In the genomic region with DNA sequence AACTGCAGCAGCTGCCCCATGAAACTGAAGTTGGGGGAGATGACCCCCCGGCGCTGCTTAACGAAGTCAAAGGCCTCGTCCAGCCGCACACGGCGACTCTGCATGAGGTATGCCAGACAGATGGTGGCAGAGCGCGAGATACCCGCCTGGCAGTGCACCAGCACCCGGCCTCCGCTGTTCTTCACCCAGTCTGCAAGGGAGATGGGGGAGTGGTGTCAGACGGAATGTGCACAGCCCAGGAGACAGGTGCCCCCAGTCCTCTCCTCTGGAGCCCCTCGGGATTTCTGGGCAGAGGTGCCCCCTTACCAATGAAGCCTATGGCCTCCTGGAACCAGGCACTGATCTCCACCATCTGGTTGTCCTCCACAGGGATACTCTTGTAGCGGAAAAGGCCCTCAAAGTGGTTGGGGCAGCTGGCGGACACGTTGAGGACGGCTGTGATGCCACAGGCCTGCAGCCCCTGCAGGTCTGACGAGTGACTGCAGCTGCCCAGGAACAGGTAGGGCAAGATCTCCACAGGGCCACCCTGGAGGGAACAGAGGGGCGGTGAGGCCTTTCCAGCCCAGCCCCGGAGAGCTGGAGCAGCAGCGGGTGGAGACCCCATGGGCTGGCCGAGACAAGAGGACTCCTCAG, we compare ENCODE assay signal across 10 cellular contexts. TPM values are rescaled to one million over a fixed set of nuclear protein-coding genes. Genes with fewer than 3 reads are reported as not detected.
A peak's percentile ranks its signal among the peaks of the same experiment; 100 is the strongest.
DNase-seq lines count a peak whose midpoint lies in the region; ATAC-seq and TF ChIP-seq lines count a peak whose summit lies in the region.
"Had no signal": no experiment of that assay in that cellular context is flagged by ENCODE, and none has a peak within 500 bp of the region (broad histone marks: within the 10 kb centered on the region; RNA-seq: fewer than 3 reads in every experiment).

No MANE protein-coding gene starts in this region.

- CTCF ChIA-PET in Calu3 (lab: Charles Lee) = interaction anchor here (1.4 kb wide), 1 partner anchor 31 kb away, joined by 3 read pairs; no protein-coding TSS in a partner anchor
- CTCF ChIA-PET in activated B cell treated with CpG ODN at 0.5 μM for 24 hours (lab: Charles Lee) = interaction anchor here (3.1 to 11.0 kb wide), 3 partner anchors 14 to 32 kb away, joined by 13 to 511 read pairs (median 21); no protein-coding TSS in a partner anchor

- H3K9me3 ChIP-seq in HUES64 (ENCODE audit: insufficient read depth, low read depth, low read length) (no peaks in the 10 kb centered on the region), esophagus (ENCODE audit: control insufficient read depth in 2 of 2, insufficient read depth in 1 of 2, low read depth in 1 of 2, low read length in 1 of 2) (no peaks in the 10 kb centered on the region), sigmoid colon (no peaks in the 10 kb centered on the region)

- ATAC-seq in activated B cell treated with CpG ODN at 0.5 μM for 24 hours (ENCODE audit: low read depth) (no peak), left lobe of liver (no peak), HG03097 (IDR thresholded peaks at IDR 0.05; ENCODE audit: low FRiP score, unreplicated experiment) (no peak), GM18907 (IDR thresholded peaks at IDR 0.05; ENCODE audit: unreplicated experiment) (no peak)

- POLR2A ChIA-PET in activated B cell treated with CpG ODN at 0.5 μM for 24 hours (lab: Charles Lee) = interaction anchor here (0.6 to 14.1 kb wide), 6 partner anchors 9 to 724 kb away, joined by 3 to 534 read pairs (median 8); partner anchors contain the start of gene STARD7

- TF ChIP-seq CTCF in Calu3 (IDR thresholded peaks at IDR 0.05; ENCODE audit: unreplicated experiment) (peak; percentile 44), activated B cell treated with CpG ODN at 0.5 μM for 24 hours (IDR thresholded peaks at IDR 0.05) (no peak), sigmoid colon (IDR thresholded peaks at IDR 0.05) (no peak)

- H3K27ac ChIP-seq in HUES64 (ENCODE audit: low read depth, low read length) (no peak overlapping the region), esophagus (ENCODE audit: low read depth in 2 of 2, low read length in 1 of 2) (no peak overlapping the region), sigmoid colon (no peak overlapping the region)

- BruUV-seq in Calu3 (replicated peaks; lab: Mats Ljungman, UMichigan) = no TSS peak

- H3K27me3 ChIP-seq in HUES64 (ENCODE audit: insufficient read depth, low read length) (peaks cover 31% of the 10 kb centered on the region), esophagus (ENCODE audit: control insufficient read depth in 1 of 2, insufficient read depth in 2 of 2, low read length in 2 of 2) (no peaks in the 10 kb centered on the region), sigmoid colon (peaks cover 0 to 7% (median 0%) of the 10 kb centered on the region in 3 donors)

- peaks cover 25% of the 10 kb centered on the region for H3K4me1 ChIP-seq in HUES64 (ENCODE audit: insufficient read depth, low read length)
- H3K4me1 ChIP-seq in esophagus (ENCODE audit: control insufficient read depth in 2 of 2, insufficient read depth in 2 of 2, low read length in 1 of 2) = peaks cover 14 to 20% of the 10 kb centered on the region in 2 donors
- peaks cover 0 to 17% (median 15%) of the 10 kb centered on the region in 4 donors for H3K4me1 ChIP-seq in sigmoid colon

- H3K27ac Mint-ChIP-seq in Calu3 (ENCODE audit: unreplicated experiment) (peak overlapping the region; percentile 70), activated B cell treated with CpG ODN at 0.5 μM for 24 hours (peak overlapping the region; percentile 91)

- 81% methylated on average over 23 of the region's 23 CpGs for WGBS in HUES64
- WGBS in esophagus, 2 donors = 72 to 74% methylated on average over 23 of the region's 23 CpGs
- WGBS in sigmoid colon, 2 donors = 67 to 80% methylated on average over 23 of the region's 23 CpGs

- H3K9me3 Mint-ChIP-seq in Calu3 (ENCODE audit: low read depth, unreplicated experiment) (no peaks in the 10 kb centered on the region), activated B cell treated with CpG ODN at 0.5 μM for 24 hours (no peaks in the 10 kb centered on the region)

- TF ChIP-seq POLR2A in sigmoid colon (IDR thresholded peaks at IDR 0.05) = no peak

- H3K4me1 Mint-ChIP-seq in Calu3 (ENCODE audit: low read depth, unreplicated experiment) (peaks cover 15% of the 10 kb centered on the region), activated B cell treated with CpG ODN at 0.5 μM for 24 hours (peaks cover 75% of the 10 kb centered on the region)

- H3K4me3 ChIP-seq in HUES64 (ENCODE audit: low read length) (peak overlapping the region; percentile 57), esophagus (ENCODE audit: low read depth in 1 of 2, low read length in 2 of 2) (peak overlapping the region; percentile 60 to 68), sigmoid colon (peak overlapping the region in 3 of 4 donors; percentile 52 to 70 (median 62))

- no peak for TF ChIP-seq EP300 in sigmoid colon (IDR thresholded peaks at IDR 0.05)

- H3K36me3 ChIP-seq in HUES64 (ENCODE audit: insufficient read depth, low read length) = no peaks in the 10 kb centered on the region
- no peaks in the 10 kb centered on the region for H3K36me3 ChIP-seq in esophagus (ENCODE audit: control insufficient read depth in 2 of 2, insufficient read depth in 2 of 2, low read length in 1 of 2)
- H3K36me3 ChIP-seq in sigmoid colon = no peaks in the 10 kb centered on the region

- peak; percentile 56 for DNase-seq in Calu3
- DNase-seq in activated B cell treated with CpG ODN at 0.5 μM for 24 hours = peak; percentile 33
- peak; percentile 59 for DNase-seq in sigmoid colon
- DNase-seq in left lobe of liver (ENCODE audit: low spot score) = no peak

- intact Hi-C loops in Calu3 (cut with micrococcal nuclease; ENCODE audit: unreplicated experiment) (no loop called here), activated B cell treated with CpG ODN at 0.5 μM for 24 hours (cut with micrococcal nuclease) (no loop called here), sigmoid colon (cut with DNase I) (loop anchor here (5.0 kb wide), 1 partner anchor 118 kb away; no protein-coding TSS in a partner anchor)

- H3K36me3 Mint-ChIP-seq in Calu3 (ENCODE audit: insufficient read depth, unreplicated experiment) = peaks cover 39% of the 10 kb centered on the region
- H3K36me3 Mint-ChIP-seq in activated B cell treated with CpG ODN at 0.5 μM for 24 hours (ENCODE audit: low read depth) = peaks cover 29% of the 10 kb centered on the region

- H3K4me3 Mint-ChIP-seq in Calu3 (ENCODE audit: low read depth, unreplicated experiment) (peak overlapping the region; percentile 81), activated B cell treated with CpG ODN at 0.5 μM for 24 hours (peak overlapping the region; percentile 93)

- H3K9ac ChIP-seq in HUES64 (ENCODE audit: low read depth, low read length) = peak overlapping the region; percentile 79

- H3K27me3 Mint-ChIP-seq in Calu3 (ENCODE audit: unreplicated experiment) (no peaks in the 10 kb centered on the region), activated B cell treated with CpG ODN at 0.5 μM for 24 hours (no peaks in the 10 kb centered on the region)

RNA-seq across cellular contexts. Expression of gene DUSP2, which starts 1.3 kb away (rescaled TPM):
- total RNA-seq in Calu3 (2022) (4.1 and 5.9 TPM in 2 replicates), activated B cell treated with CpG ODN at 0.5 μM for 24 hours (118 and 122 TPM in 2 replicates), sigmoid colon (1 to 10 TPM in 3 of 4 donors, not detected in 1; 2.5 to 6.7 (median 3.0) TPM), left lobe of liver (0.98 TPM)
- polyA plus RNA-seq in HUES64 (2013, experiment 1 of 2) = 3.9 TPM
- polyA plus RNA-seq in HUES64 (2013, experiment 2 of 2) = 2.8 TPM
- polyA plus RNA-seq in esophagus (1 to 10 TPM; 2.8 to 3.2 TPM), sigmoid colon (10 to 100 TPM in 1 of 3 donors, 1 to 10 TPM in 2; 1.2 to 17.4 (median 1.2) TPM)

RNA-seq across cellular contexts. Expression of gene ASTL, which starts 5.7 kb away (rescaled TPM):
- total RNA-seq in Calu3 (2022) = not detected in 2 replicates
- not detected for polyA plus RNA-seq in HUES64 (2013, experiment 1 of 2)
- not detected for polyA plus RNA-seq in HUES64 (2013, experiment 2 of 2)
- 1.0 and 1.6 TPM in 2 replicates for total RNA-seq in activated B cell treated with CpG ODN at 0.5 μM for 24 hours
- under 1 TPM; 0.26 to 0.32 TPM for polyA plus RNA-seq in esophagus
- total RNA-seq in sigmoid colon = not detected
- under 1 TPM in 1 of 3 donors, not detected in 2; 0.36 TPM for polyA plus RNA-seq in sigmoid colon
- not detected for total RNA-seq in left lobe of liver
- total RNA-seq: fibroblast of villous mesenchyme, HT1080 had no signal

RNA-seq across cellular contexts. Expression of gene ADRA2B, which starts 27.6 kb away (rescaled TPM):
- total RNA-seq in Calu3 (2022) = 0.22 TPM in 1 of 2 replicates, not detected in the other
- 1.5 TPM for polyA plus RNA-seq in HUES64 (2013, experiment 1 of 2)
- polyA plus RNA-seq in HUES64 (2013, experiment 2 of 2) = 2.5 TPM
- 0.11 and 0.37 TPM in 2 replicates for total RNA-seq in activated B cell treated with CpG ODN at 0.5 μM for 24 hours
- polyA plus RNA-seq in esophagus = under 1 TPM; 0.27 to 0.98 TPM
- total RNA-seq in sigmoid colon = 1 to 10 TPM in 2 of 4 donors, under 1 TPM in 2; 0.49 to 1.4 (median 0.83) TPM
- under 1 TPM in 2 of 3 donors, not detected in 1; under 0.01 to 0.54 TPM for polyA plus RNA-seq in sigmoid colon
- 11.4 TPM for total RNA-seq in left lobe of liver
- total RNA-seq: fibroblast of villous mesenchyme, HT1080 had no signal

Comparison
In these comparisons a context has a peak if more than half of its experiments do, and no peak if none do; other contexts are left out.
1. RNA of gene DUSP2, which starts 1.3 kb away (total RNA-seq): 118 to 122 TPM in activated B cell treated with CpG ODN at 0.5 μM for 24 hours; 4.1 to 5.9 TPM in Calu3, 2.5 to 6.7 TPM in sigmoid colon and 0.98 TPM in left lobe of liver (single experiment); every median in the first group is over 10 times any median in the second.
2. Peak in every context shown above with its lines, with median percentiles within 50 percentile points of each other: H3K4me3 ChIP-seq.